Comparison of ENCODE assay signal across 8 cellular contexts in genomic region chr6:166512567-166512966, GRCh38.
DNase-seq lines count a peak whose midpoint lies in the region; ATAC-seq and TF ChIP-seq lines count a peak whose summit lies in the region.

No MANE protein-coding gene starts in this region.

- H3K27ac ChIP-seq in CD8-positive, alpha-beta memory T cell (ENCODE audit: low read depth, low read length), result no peak overlapping the region
- H3K27ac ChIP-seq in ascending aorta, result no peak overlapping the region

- no peak overlapping the region for H3K4me3 Mint-ChIP-seq in CD8-positive, alpha-beta memory T cell
- H3K4me3 Mint-ChIP-seq in activated naive CD4-positive, alpha-beta T cell treated with anti-CD3 and anti-CD28 coated beads, Interleukin-2, amount 50 U/mL, for 24 hours, result no peak overlapping the region

- intact Hi-C loops in ascending aorta (cut with DNase I), result no loop called here

- H3K4me3 ChIP-seq in CD8-positive, alpha-beta memory T cell (ENCODE audit: low read length), result no peak overlapping the region
- no peak overlapping the region for H3K4me3 ChIP-seq in ascending aorta

- TF ChIP-seq CTCF in omental fat pad (IDR thresholded peaks at IDR 0.05) (no peak), ascending aorta (IDR thresholded peaks at IDR 0.05) (no peak)

- DNase-seq in CD8-positive, alpha-beta memory T cell, result peak; percentile 21 to 69 (median 36)
- no peak for DNase-seq in omental fat pad (ENCODE audit: low spot score)
- no peak for DNase-seq in GM19238 (ENCODE audit: insufficient read length, low spot score)
- DNase-seq in ascending aorta (ENCODE audit: low spot score in 2 of 2), result no peak
- DNase-seq in DMS79 (lab: John Stamatoyannopoulos, UW), result no peak

- no peaks in the 10 kb centered on the region for H3K9me3 ChIP-seq in CD8-positive, alpha-beta memory T cell (ENCODE audit: low read length)
- H3K9me3 ChIP-seq in ascending aorta, result no peaks in the 10 kb centered on the region

- H3K27me3 Mint-ChIP-seq in CD8-positive, alpha-beta memory T cell, result no peaks in the 10 kb centered on the region
- no peaks in the 10 kb centered on the region for H3K27me3 Mint-ChIP-seq in activated naive CD4-positive, alpha-beta T cell treated with anti-CD3 and anti-CD28 coated beads, Interleukin-2, amount 50 U/mL, for 24 hours

- H3K27ac Mint-ChIP-seq in CD8-positive, alpha-beta memory T cell, result peak overlapping the region in 3 of 8 donors; percentile 4 to 87 (median 45)
- peak overlapping the region; percentile 19 for H3K27ac Mint-ChIP-seq in activated naive CD4-positive, alpha-beta T cell treated with anti-CD3 and anti-CD28 coated beads, Interleukin-2, amount 50 U/mL, for 24 hours

- H3K36me3 Mint-ChIP-seq in CD8-positive, alpha-beta memory T cell, result peaks cover 0 to 8% (median 3%) of the 10 kb centered on the region in 3 donors
- peaks cover 2% of the 10 kb centered on the region for H3K36me3 Mint-ChIP-seq in activated naive CD4-positive, alpha-beta T cell treated with anti-CD3 and anti-CD28 coated beads, Interleukin-2, amount 50 U/mL, for 24 hours

- H3K4me1 ChIP-seq in CD8-positive, alpha-beta memory T cell (ENCODE audit: insufficient read depth, low read length), result no peaks in the 10 kb centered on the region
- no peaks in the 10 kb centered on the region for H3K4me1 ChIP-seq in ascending aorta

- no peaks in the 10 kb centered on the region for H3K27me3 ChIP-seq in CD8-positive, alpha-beta memory T cell (ENCODE audit: insufficient read depth, low read length, poor library complexity, severe bottlenecking)
- no peaks in the 10 kb centered on the region for H3K27me3 ChIP-seq in ascending aorta

- POLR2A ChIA-PET in CD8-positive, alpha-beta memory T cell (lab: Charles Lee), result interaction anchor here (0.6 kb wide), 1 partner anchor 24 kb away, joined by 3 read pairs; no protein-coding TSS in a partner anchor

- H3K9me3 Mint-ChIP-seq in CD8-positive, alpha-beta memory T cell, result no peaks in the 10 kb centered on the region
- H3K9me3 Mint-ChIP-seq in activated naive CD4-positive, alpha-beta T cell treated with anti-CD3 and anti-CD28 coated beads, Interleukin-2, amount 50 U/mL, for 24 hours, result no peaks in the 10 kb centered on the region

- CTCF ChIA-PET in CD8-positive, alpha-beta memory T cell (lab: Charles Lee), result interaction anchor here (0.6 to 2.1 kb wide), 5 partner anchors 54 to 199 kb away, joined by 3 to 8 read pairs (median 4); no protein-coding TSS in a partner anchor

- ATAC-seq in GM19467 (IDR thresholded peaks at IDR 0.05; ENCODE audit: unreplicated experiment) (peak; percentile 96), HG03469 (IDR thresholded peaks at IDR 0.05; ENCODE audit: unreplicated experiment) (peak; percentile 95), omental fat pad (ENCODE audit: low FRiP score) (no peak)

- no peaks in the 10 kb centered on the region for H3K36me3 ChIP-seq in CD8-positive, alpha-beta memory T cell (ENCODE audit: insufficient read depth, low read length)
- H3K36me3 ChIP-seq in ascending aorta, result peaks cover 6 to 22% of the 10 kb centered on the region in 2 donors

- H3K4me1 Mint-ChIP-seq in CD8-positive, alpha-beta memory T cell, result peaks cover 7 to 16% (median 8%) of the 10 kb centered on the region in 3 donors
- peaks cover 18% of the 10 kb centered on the region for H3K4me1 Mint-ChIP-seq in activated naive CD4-positive, alpha-beta T cell treated with anti-CD3 and anti-CD28 coated beads, Interleukin-2, amount 50 U/mL, for 24 hours

Comparison
In these comparisons a context has a peak if more than half of its experiments do, and no peak if none do; other contexts are left out.
1. DNase-seq: peak in CD8-positive, alpha-beta memory T cell (5 of 5); none in omental fat pad (single experiment), GM19238 (single experiment), ascending aorta (0 of 2) and DMS79 (single experiment).